ENCODE assay signal across 1 cellular context in the genomic region with DNA sequence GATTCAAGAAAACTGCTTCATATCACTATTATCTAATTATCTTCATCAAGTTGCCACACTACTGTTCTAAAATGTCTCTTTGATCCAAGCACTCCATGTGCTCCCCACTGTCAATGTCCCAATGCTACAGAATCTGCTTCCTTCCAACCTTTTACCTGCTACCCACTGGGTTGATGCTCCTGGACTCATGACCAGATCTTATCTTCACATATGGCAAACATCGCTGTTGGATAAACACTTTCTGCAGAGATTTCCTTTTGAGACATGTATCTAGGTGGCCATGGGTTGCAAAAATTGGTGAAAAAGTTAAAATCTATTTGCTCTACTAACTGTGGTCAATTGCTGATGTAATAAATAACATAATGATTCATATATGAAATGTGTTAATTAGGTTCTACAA.
TF ChIP-seq lines count a peak whose summit lies in the region.

No MANE protein-coding gene starts in this region.

TF ChIP-seq in WTC11, 78 proteins besides CTCF, POLR2A, EP300 and RAD21:
- TF ChIP-seq, protein P1, sequence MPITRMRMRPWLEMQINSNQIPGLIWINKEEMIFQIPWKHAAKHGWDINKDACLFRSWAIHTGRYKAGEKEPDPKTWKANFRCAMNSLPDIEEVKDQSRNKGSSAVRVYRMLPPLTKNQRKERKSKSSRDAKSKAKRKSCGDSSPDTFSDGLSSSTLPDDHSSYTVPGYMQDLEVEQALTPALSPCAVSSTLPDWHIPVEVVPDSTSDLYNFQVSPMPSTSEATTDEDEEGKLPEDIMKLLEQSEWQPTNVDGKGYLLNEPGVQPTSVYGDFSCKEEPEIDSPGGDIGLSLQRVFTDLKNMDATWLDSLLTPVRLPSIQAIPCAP (CRISPR knock-in tag; IDR thresholded peaks at IDR 0.05): no peak
- TF ChIP-seq, protein P2, sequence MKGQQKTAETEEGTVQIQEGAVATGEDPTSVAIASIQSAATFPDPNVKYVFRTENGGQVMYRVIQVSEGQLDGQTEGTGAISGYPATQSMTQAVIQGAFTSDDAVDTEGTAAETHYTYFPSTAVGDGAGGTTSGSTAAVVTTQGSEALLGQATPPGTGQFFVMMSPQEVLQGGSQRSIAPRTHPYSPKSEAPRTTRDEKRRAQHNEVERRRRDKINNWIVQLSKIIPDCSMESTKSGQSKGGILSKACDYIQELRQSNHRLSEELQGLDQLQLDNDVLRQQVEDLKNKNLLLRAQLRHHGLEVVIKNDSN (CRISPR knock-in tag; IDR thresholded peaks at IDR 0.05): no peak
- TF ChIP-seq EMX1 (CRISPR knock-in tag; IDR thresholded peaks at IDR 0.05): no peak
- TF ChIP-seq ELF4 (CRISPR knock-in tag; IDR thresholded peaks at IDR 0.05; ENCODE audit: low read depth): no peak
- no peak for TF ChIP-seq ZNF263 (CRISPR knock-in tag; IDR thresholded peaks at IDR 0.05; ENCODE audit: low read depth)
- TF ChIP-seq ZNF232 (CRISPR knock-in tag; IDR thresholded peaks at IDR 0.05): no peak
- TF ChIP-seq, protein P3, sequence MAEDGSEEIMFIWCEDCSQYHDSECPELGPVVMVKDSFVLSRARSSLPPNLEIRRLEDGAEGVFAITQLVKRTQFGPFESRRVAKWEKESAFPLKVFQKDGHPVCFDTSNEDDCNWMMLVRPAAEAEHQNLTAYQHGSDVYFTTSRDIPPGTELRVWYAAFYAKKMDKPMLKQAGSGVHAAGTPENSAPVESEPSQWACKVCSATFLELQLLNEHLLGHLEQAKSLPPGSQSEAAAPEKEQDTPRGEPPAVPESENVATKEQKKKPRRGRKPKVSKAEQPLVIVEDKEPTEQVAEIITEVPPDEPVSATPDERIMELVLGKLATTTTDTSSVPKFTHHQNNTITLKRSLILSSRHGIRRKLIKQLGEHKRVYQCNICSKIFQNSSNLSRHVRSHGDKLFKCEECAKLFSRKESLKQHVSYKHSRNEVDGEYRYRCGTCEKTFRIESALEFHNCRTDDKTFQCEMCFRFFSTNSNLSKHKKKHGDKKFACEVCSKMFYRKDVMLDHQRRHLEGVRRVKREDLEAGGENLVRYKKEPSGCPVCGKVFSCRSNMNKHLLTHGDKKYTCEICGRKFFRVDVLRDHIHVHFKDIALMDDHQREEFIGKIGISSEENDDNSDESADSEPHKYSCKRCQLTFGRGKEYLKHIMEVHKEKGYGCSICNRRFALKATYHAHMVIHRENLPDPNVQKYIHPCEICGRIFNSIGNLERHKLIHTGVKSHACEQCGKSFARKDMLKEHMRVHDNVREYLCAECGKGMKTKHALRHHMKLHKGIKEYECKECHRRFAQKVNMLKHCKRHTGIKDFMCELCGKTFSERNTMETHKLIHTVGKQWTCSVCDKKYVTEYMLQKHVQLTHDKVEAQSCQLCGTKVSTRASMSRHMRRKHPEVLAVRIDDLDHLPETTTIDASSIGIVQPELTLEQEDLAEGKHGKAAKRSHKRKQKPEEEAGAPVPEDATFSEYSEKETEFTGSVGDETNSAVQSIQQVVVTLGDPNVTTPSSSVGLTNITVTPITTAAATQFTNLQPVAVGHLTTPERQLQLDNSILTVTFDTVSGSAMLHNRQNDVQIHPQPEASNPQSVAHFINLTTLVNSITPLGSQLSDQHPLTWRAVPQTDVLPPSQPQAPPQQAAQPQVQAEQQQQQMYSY (CRISPR knock-in tag; IDR thresholded peaks at IDR 0.05): no peak
- no peak for TF ChIP-seq ZNF121 (CRISPR knock-in tag; IDR thresholded peaks at IDR 0.05)
- TF ChIP-seq FOXK1 (CRISPR knock-in tag; IDR thresholded peaks at IDR 0.05): no peak
- no peak for TF ChIP-seq CBFB (CRISPR knock-in tag; IDR thresholded peaks at IDR 0.05; ENCODE audit: low read depth)
- no peak for TF ChIP-seq PRRX2 (CRISPR knock-in tag; IDR thresholded peaks at IDR 0.05)
